In the genomic region with DNA sequence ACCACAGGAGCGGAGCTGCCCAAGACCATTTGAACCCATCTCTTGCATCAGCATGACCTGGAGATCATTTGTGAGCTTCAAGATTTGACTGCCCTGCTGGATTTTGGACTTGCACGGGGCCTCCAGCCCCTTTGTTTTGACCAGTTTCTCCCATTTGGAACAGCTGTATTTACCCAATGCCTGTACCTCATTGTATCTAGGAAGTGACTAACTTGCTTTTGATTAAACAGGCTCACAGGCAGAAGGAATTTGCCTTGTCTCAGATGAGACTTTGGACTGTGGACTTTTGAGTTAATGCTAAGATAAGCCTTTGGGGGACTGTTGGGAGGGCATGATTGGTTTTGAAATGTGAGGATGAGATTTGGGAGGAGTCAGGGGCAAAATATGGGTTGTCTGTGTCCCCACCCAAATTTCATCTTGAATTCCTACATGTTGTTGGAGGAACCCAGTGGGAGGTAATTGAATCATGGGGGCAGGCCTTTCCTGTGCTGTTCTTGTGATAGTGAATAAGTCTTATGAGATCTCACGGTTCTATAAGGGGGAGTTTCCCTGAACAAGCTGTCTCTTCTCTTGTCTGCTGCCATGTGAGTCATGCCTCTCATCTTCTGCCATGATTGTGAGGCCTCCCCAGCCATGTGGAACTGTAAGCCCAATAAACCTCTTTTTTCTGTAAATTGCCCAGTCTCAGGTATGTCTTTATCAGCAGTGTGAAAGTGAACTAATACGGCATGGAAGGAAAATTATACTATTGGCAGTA, we compare ENCODE assay signal across 12 cellular contexts. TPM values are rescaled to one million over a fixed set of nuclear protein-coding genes. Genes with fewer than 3 reads are reported as not detected.
DNase-seq lines count a peak whose midpoint lies in the region; ATAC-seq, FAIRE-seq and TF ChIP-seq lines count a peak whose summit lies in the region.
"Not testable (repeated sequence)": the region's sequence is repeated elsewhere in the genome, so short reads cannot be mapped to it uniquely, and the experiment has no call there.
"Had no signal": no experiment of that assay in that cellular context is flagged by ENCODE, and none has a peak within 500 bp of the region (broad histone marks: within the 10 kb centered on the region; RNA-seq: fewer than 3 reads in every experiment).

No MANE protein-coding gene starts in this region.

- peak; percentile 69 for ATAC-seq in foreskin keratinocyte

- H3K9me3 ChIP-seq in Caco-2: not testable (repeated sequence)

- H3K4me1 ChIP-seq in Caco-2: peaks cover 15% of the 10 kb centered on the region
- not testable (repeated sequence) for H3K4me1 ChIP-seq in foreskin keratinocyte

- peaks cover 14% of the 10 kb centered on the region for H3K36me3 Mint-ChIP-seq in Caco-2 (ENCODE audit: insufficient read depth, unreplicated experiment)
- H3K36me3 Mint-ChIP-seq in neural crest cell (ENCODE audit: low read depth): not testable (repeated sequence)

- not testable (repeated sequence) for H3K27me3 Mint-ChIP-seq in Caco-2 (ENCODE audit: insufficient read depth, unreplicated experiment); neural crest cell (ENCODE audit: low read depth)

- not testable (repeated sequence) for H3K27ac ChIP-seq in foreskin keratinocyte

- peaks cover 41% of the 10 kb centered on the region for H3K9me3 Mint-ChIP-seq in Caco-2 (ENCODE audit: unreplicated experiment)
- H3K9me3 Mint-ChIP-seq in neural crest cell: not testable (repeated sequence)

- peak overlapping the region; percentile 39 for H3K4me3 Mint-ChIP-seq in Caco-2 (ENCODE audit: unreplicated experiment)
- not testable (repeated sequence) for H3K4me3 Mint-ChIP-seq in neural crest cell

- FAIRE-seq in bronchial epithelial cell (lab: Jason Lieb, UNC): not testable (repeated sequence)

- peaks cover 12% of the 10 kb centered on the region for H3K4me1 Mint-ChIP-seq in Caco-2 (ENCODE audit: low read depth, unreplicated experiment)
- not testable (repeated sequence) for H3K4me1 Mint-ChIP-seq in neural crest cell

- intact Hi-C loops in Caco-2 (cut with micrococcal nuclease; ENCODE audit: unreplicated experiment): not testable (repeated sequence)

- CTCF ChIA-PET in Caco-2 (lab: Charles Lee): interaction anchor here (1.4 kb wide), 1 partner anchor 213 kb away, joined by 3 read pairs; no protein-coding TSS in a partner anchor

- H3K27ac Mint-ChIP-seq in Caco-2 (ENCODE audit: unreplicated experiment) (peak overlapping the region; percentile 36), neural crest cell (ENCODE audit: unreplicated experiment) (peak overlapping the region; percentile 46)

- not testable (repeated sequence) for TF ChIP-seq CTCF in Caco-2 (IDR thresholded peaks at IDR 0.05; ENCODE audit: insufficient read depth in 1 of 2, low read depth in 1 of 2, low read length in 1 of 2, severe bottlenecking in 1 of 2, unreplicated experiment in 1 of 2); bronchial epithelial cell (IDR thresholded peaks at IDR 0.05; ENCODE audit: insufficient read depth, low read length, severe bottlenecking); epithelial cell of proximal tubule (conservative IDR thresholded peaks at IDR 0.05; ENCODE audit: low read depth, low read length); foreskin keratinocyte (conservative IDR thresholded peaks at IDR 0.05); neural crest cell (conservative IDR thresholded peaks at IDR 0.05)

- POLR2A ChIA-PET in Caco-2 (lab: Charles Lee): not testable (repeated sequence)

- BruUV-seq in Caco-2 (replicated peaks; lab: Mats Ljungman, UMichigan): not testable (repeated sequence)

- H3K4me3 ChIP-seq in Caco-2 (ENCODE audit: low read depth, low read length); bronchial epithelial cell (ENCODE audit: low read depth, low read length); epithelial cell of proximal tubule (ENCODE audit: low read depth, low read length): not testable (repeated sequence)

- DNase-seq in Caco-2: peak; percentile 37 to 52
- DNase-seq in NCI-H226: peak; percentile 28
- DNase-seq in amniotic epithelial cell (ENCODE audit: low read depth): peak; percentile 62
- peak; percentile 22 for DNase-seq in bronchial epithelial cell (ENCODE audit: low read depth)
- DNase-seq in epithelial cell of proximal tubule (ENCODE audit: low read depth): peak; percentile 2
- DNase-seq in foreskin keratinocyte: peak in 1 of 2 donors; percentile 11
- DNase-seq in neural crest cell (ENCODE audit: low read depth, low spot score): not testable (repeated sequence)

- H3K36me3 ChIP-seq in Caco-2 (ENCODE audit: control insufficient read depth, insufficient read depth, low read length); bronchial epithelial cell (ENCODE audit: control insufficient read depth, insufficient read depth, low read length): not testable (repeated sequence)

- not testable (repeated sequence) for H3K27me3 ChIP-seq in Caco-2 (replicated peaks; ENCODE audit: control insufficient read depth, insufficient read depth, low read length); bronchial epithelial cell (ENCODE audit: control insufficient read depth, insufficient read depth, low read length); foreskin keratinocyte

RNA-seq across cellular contexts. Expression of gene CTAGE4, which starts 11.5 kb away (rescaled TPM):
- total RNA-seq in Caco-2 (2022) (not detected in 2 replicates), bronchial epithelial cell (0.53 and 2.2 TPM in 2 replicates), epithelial cell of proximal tubule (2.8 and 3.8 TPM in 2 replicates), foreskin keratinocyte (1.4 and 7.2 TPM in 2 replicates), neural crest cell (0.55 TPM in 1 of 2 replicates, not detected in the other)
- 0.10 and 4.8 TPM in 2 replicates for polyA plus RNA-seq in foreskin keratinocyte

RNA-seq across cellular contexts. Expression of gene ARHGEF35, which starts 23.9 kb away (rescaled TPM):
- total RNA-seq in Caco-2 (2022): 15.7 and 20.5 TPM in 2 replicates
- total RNA-seq in bronchial epithelial cell: 25.8 and 30.3 TPM in 2 replicates
- 3.3 and 5.3 TPM in 2 replicates for total RNA-seq in epithelial cell of proximal tubule
- total RNA-seq in foreskin keratinocyte: 13.7 and 29.0 TPM in 2 replicates
- polyA plus RNA-seq in foreskin keratinocyte: 10.9 and 22.4 TPM in 2 replicates
- 0.89 and 1.2 TPM in 2 replicates for total RNA-seq in neural crest cell

RNA-seq across cellular contexts. Expression of gene OR2A14, which starts 48.8 kb away (rescaled TPM):
- not detected in 2 replicates for total RNA-seq in Caco-2 (2022)
- not detected in 2 replicates for total RNA-seq in bronchial epithelial cell
- not detected in 2 replicates for total RNA-seq in epithelial cell of proximal tubule
- not detected in 2 replicates for total RNA-seq in foreskin keratinocyte
- polyA plus RNA-seq in foreskin keratinocyte: not detected in 2 replicates
- total RNA-seq in neural crest cell: not detected in 2 replicates
- total RNA-seq: CD4-positive, alpha-beta T cell; GM23338; HT-29 had no signal
- polyA plus RNA-seq: A549, BJ, GM23338 had no signal
